Comparison of ENCODE assay signal across 21 cellular contexts in genomic region chr4:132759199-132759780, GRCh38.
DNase-seq lines count a peak whose midpoint lies in the region; ATAC-seq, FAIRE-seq and TF ChIP-seq lines count a peak whose summit lies in the region.
"Had no signal": no experiment of that assay in that cellular context is flagged by ENCODE, and none has a peak within 500 bp of the region (broad histone marks: within the 10 kb centered on the region; RNA-seq: fewer than 3 reads in every experiment).

No MANE protein-coding gene starts in this region.

- in situ Hi-C loops in HepG2 (cut with HindIII; ENCODE audit: extremely low pct_ligation_motif_present, low pct_unique_long_range_greater_than_20kb), result no loop called here
- in situ Hi-C loops in IMR-90 (cut with MboI; ENCODE audit: low sequenced_read_pairs), result no loop called here

- H2BK20ac ChIP-seq in IMR-90 (ENCODE audit: low read depth, low read length) (no peak overlapping the region), H1 (ENCODE audit: low read length) (no peak overlapping the region)

- H2BK5ac ChIP-seq in IMR-90 (ENCODE audit: low read depth, low read length, poor library complexity, severe bottlenecking) (no peak overlapping the region), H1 (ENCODE audit: low read depth, low read length) (no peak overlapping the region)

- no peak overlapping the region for H3K4me3 Mint-ChIP-seq in natural killer cell
- H3K4me3 Mint-ChIP-seq: B cell; CD4-positive, alpha-beta T cell; CD8-positive, alpha-beta T cell had no signal

- H3K4me1 Mint-ChIP-seq in natural killer cell, result no peaks in the 10 kb centered on the region
- H3K4me1 Mint-ChIP-seq: B cell had no signal

- no peak overlapping the region for H3K56ac ChIP-seq in IMR-90 (ENCODE audit: extremely low read depth, insufficient read depth, low read length)
- H3K56ac ChIP-seq in H1 (replicated peaks; ENCODE audit: insufficient read length, low read depth, low read length), result no peak overlapping the region

- H3K23ac ChIP-seq in IMR-90 (ENCODE audit: low read depth, low read length) (no peak overlapping the region), H1 (ENCODE audit: insufficient read length) (no peak overlapping the region)

- no peak overlapping the region for H3K9ac ChIP-seq in HepG2 (ENCODE audit: insufficient read depth, low read depth, low read length)
- H3K9ac ChIP-seq in IMR-90 (ENCODE audit: low read depth, low read length), result no peak overlapping the region
- no peak overlapping the region for H3K9ac ChIP-seq in H1 (replicated peaks in 1 of 4; ENCODE audit: extremely low read depth in 1 of 4, low read depth in 3 of 4, low read length in 3 of 4)
- H3K9ac ChIP-seq: BLaER1 treated with 17β-estradiol and CSF1 and Interleukin-3, amounts not matched to agents 10 nM and 100 nM had no signal

- TF ChIP-seq RAD21 in HepG2 (CRISPR knock-in tag; IDR thresholded peaks at IDR 0.05) (no peak), IMR-90 (IDR thresholded peaks at IDR 0.05; ENCODE audit: low read length) (no peak), H1 (IDR thresholded peaks at IDR 0.05 in 1 of 2, conservative IDR thresholded peaks at IDR 0.05 in 1 of 2; ENCODE audit: low read depth in 2 of 2, low read length in 2 of 2) (no peak)

- H2BK15ac ChIP-seq in IMR-90 (ENCODE audit: low read depth, low read length) (no peak overlapping the region), H1 (ENCODE audit: low read length) (no peak overlapping the region)

- no peak overlapping the region for H2BK12ac ChIP-seq in H1 (ENCODE audit: low read depth, low read length)

- H3K14ac ChIP-seq in IMR-90 (replicated peaks; ENCODE audit: low read depth, low read length) (no peak overlapping the region), H1 (ENCODE audit: insufficient read length) (no peak overlapping the region)

- H4K20me1 ChIP-seq in HepG2 (ENCODE audit: insufficient read depth, low read length) (no peaks in the 10 kb centered on the region), IMR-90 (ENCODE audit: insufficient read depth, low read length) (no peaks in the 10 kb centered on the region), H1 (replicated peaks in 1 of 2; ENCODE audit: control insufficient read depth in 1 of 2, insufficient read depth in 2 of 2, low read length in 2 of 2) (no peaks in the 10 kb centered on the region)
- H4K20me1 ChIP-seq: BLaER1 treated with 17β-estradiol and CSF1 and Interleukin-3, amounts not matched to agents 10 nM and 100 nM had no signal

- H3K18ac ChIP-seq in IMR-90 (ENCODE audit: low read depth, low read length) (no peak overlapping the region), H1 (ENCODE audit: extremely low read depth, low read length) (no peak overlapping the region)

- H2AK5ac ChIP-seq in IMR-90 (ENCODE audit: low read depth, low read length) (no peak overlapping the region), H1 (ENCODE audit: low read depth, low read length) (no peak overlapping the region)

- CTCF ChIA-PET in HepG2 (lab: Yijun Ruan, JAX; ENCODE audit: low intra/inter-chr PET ratio, low total read pairs), result no interaction called here
- CTCF ChIA-PET in IMR-90 (lab: Yijun Ruan, JAX), result no interaction called here
- CTCF ChIA-PET in H1 (lab: Charles Lee; ENCODE audit: partially characterized antibody), result no interaction called here

- TF ChIP-seq CTCF in HepG2 (CRISPR knock-in tag; IDR thresholded peaks at IDR 0.05) (no peak), right lobe of liver (IDR thresholded peaks at IDR 0.05) (no peak), IMR-90 (conservative IDR thresholded peaks at IDR 0.05; ENCODE audit: low read depth, low read length) (no peak), H1 (IDR thresholded peaks at IDR 0.05; ENCODE audit: control extremely low read depth in 1 of 3, insufficient read depth in 1 of 3, low read depth in 1 of 3, low read length in 3 of 3) (no peak), natural killer cell (IDR thresholded peaks at IDR 0.05) (no peak)

- no peaks in the 10 kb centered on the region for H3K27me3 Mint-ChIP-seq in natural killer cell (ENCODE audit: low read depth in 2 of 2)
- H3K27me3 Mint-ChIP-seq: B cell; CD4-positive, alpha-beta T cell had no signal

- dilution Hi-C loops in IMR-90 (cut with HindIII; ENCODE audit: low sequenced_read_pairs, unreplicated experiment), result no loop called here

- H2BK120ac ChIP-seq in IMR-90 (ENCODE audit: low read depth, low read length) (no peak overlapping the region), H1 (replicated peaks; ENCODE audit: low read depth, low read length) (no peak overlapping the region)

- no peak for TF ChIP-seq POLR2A in HepG2 (IDR thresholded peaks at IDR 0.05; ENCODE audit: insufficient read depth in 1 of 2, low read depth in 2 of 2, low read length in 2 of 2)
- TF ChIP-seq POLR2A in right lobe of liver (IDR thresholded peaks at IDR 0.05), result no peak
- TF ChIP-seq POLR2A in IMR-90 (IDR thresholded peaks at IDR 0.05; ENCODE audit: low read depth, low read length), result no peak
- no peak for TF ChIP-seq POLR2A in H1 (IDR thresholded peaks at IDR 0.05; ENCODE audit: control extremely low read depth in 1 of 2, low read depth in 2 of 2, low read length in 2 of 2)
- TF ChIP-seq POLR2A in GM12892 (IDR thresholded peaks at IDR 0.05; ENCODE audit: low read depth, low read length), result no peak

- POLR2A ChIA-PET in HepG2 (lab: Yijun Ruan, JAX) (no interaction called here), IMR-90 (lab: Charles Lee; ENCODE audit: unreplicated experiment) (no interaction called here), H1 (lab: Charles Lee; ENCODE audit: partially characterized antibody) (no interaction called here)

- H4K91ac ChIP-seq in IMR-90 (ENCODE audit: insufficient read depth, low read depth, low read length) (no peak overlapping the region), H1 (replicated peaks; ENCODE audit: insufficient read length, low read length) (no peak overlapping the region)

- no peak overlapping the region for H3K27ac Mint-ChIP-seq in natural killer cell
- H3K27ac Mint-ChIP-seq: B cell; CD4-positive, alpha-beta T cell; CD8-positive, alpha-beta T cell had no signal

- H3K27me3 ChIP-seq in HepG2 (ENCODE audit: control insufficient read depth in 1 of 2, insufficient read depth in 2 of 2, low read length in 2 of 2), result no peaks in the 10 kb centered on the region
- H3K27me3 ChIP-seq in right lobe of liver, result no peaks in the 10 kb centered on the region
- H3K27me3 ChIP-seq in IMR-90 (ENCODE audit: control insufficient read depth, insufficient read depth, low read length), result no peaks in the 10 kb centered on the region
- no peaks in the 10 kb centered on the region for H3K27me3 ChIP-seq in H1 (replicated peaks in 1 of 4; ENCODE audit: control insufficient read depth in 3 of 4, extremely low read depth in 1 of 4, insufficient read depth in 3 of 4, low read length in 3 of 4)
- H3K27me3 ChIP-seq: BLaER1 treated with 17β-estradiol and CSF1 and Interleukin-3, amounts not matched to agents 10 nM and 100 nM had no signal

- H3K27ac ChIP-seq in HepG2 (ENCODE audit: extremely low read length, insufficient read depth, low read length) (no peak overlapping the region), right lobe of liver (no peak overlapping the region), IMR-90 (ENCODE audit: insufficient read depth, low read length) (no peak overlapping the region), H1 (ENCODE audit: low read depth, low read length) (no peak overlapping the region)
- H3K27ac ChIP-seq: BLaER1 treated with 17β-estradiol and CSF1 and Interleukin-3, amounts not matched to agents 10 nM and 100 nM; C4-2B had no signal

- TF ChIP-seq EP300 in HepG2 (IDR thresholded peaks at IDR 0.05; ENCODE audit: low read depth in 2 of 2, low read length in 2 of 2) (no peak), HepG2 (CRISPR knock-in tag; IDR thresholded peaks at IDR 0.05; ENCODE audit: borderline replicate concordance) (no peak), H1 (IDR thresholded peaks at IDR 0.05; ENCODE audit: borderline replicate concordance in 1 of 2, low read depth in 2 of 2, low read length in 2 of 2) (no peak)

- H3K79me1 ChIP-seq in IMR-90 (ENCODE audit: low read depth in 1 of 2, low read length in 2 of 2) (no peaks in the 10 kb centered on the region), H1 (ENCODE audit: low read depth, low read length) (no peaks in the 10 kb centered on the region)

- H3K9me3 ChIP-seq in HepG2 (ENCODE audit: low read length) (no peaks in the 10 kb centered on the region), right lobe of liver (no peaks in the 10 kb centered on the region), IMR-90 (ENCODE audit: control insufficient read depth, insufficient read depth, low read length) (peaks cover 6% of the 10 kb centered on the region; the same call in 1 of the 2 replicates), H1 (ENCODE audit: insufficient read depth in 2 of 2, low read depth in 1 of 2, low read length in 1 of 2) (no peaks in the 10 kb centered on the region)
- H3K9me3 ChIP-seq: BLaER1 treated with 17β-estradiol and CSF1 and Interleukin-3, amounts not matched to agents 10 nM and 100 nM; Caco-2 had no signal

- H3K9me1 ChIP-seq in IMR-90 (ENCODE audit: insufficient read depth, low read length), result no peaks in the 10 kb centered on the region

- H2AK9ac ChIP-seq in IMR-90 (replicated peaks; ENCODE audit: low read depth, low read length, poor library complexity), result no peak overlapping the region

- H4K5ac ChIP-seq in IMR-90 (ENCODE audit: low read depth, low read length) (no peak overlapping the region), H1 (ENCODE audit: insufficient read length, low read depth, low read length) (no peak overlapping the region)

- DNase-seq in HepG2 (ENCODE audit: low spot score) (no peak), right lobe of liver (no peak), IMR-90 (no peak), H1 (ENCODE audit: low read depth in 1 of 2, low spot score in 2 of 2) (no peak), natural killer cell (no peak), GM12892 (ENCODE audit: insufficient read length) (no peak)
- DNase-seq: 8988T; AML-193; Caco-2; Calu3; CD4-positive, alpha-beta T cell; CD8-positive, alpha-beta T cell; DMS79 treated with DMSO at 0.1 percent for 48 hours; GF-D8 had no signal

- no peaks in the 10 kb centered on the region for H3K36me3 Mint-ChIP-seq in natural killer cell
- H3K36me3 Mint-ChIP-seq: CD8-positive, alpha-beta T cell had no signal

- intact Hi-C loops in HepG2 (cut with micrococcal nuclease; ENCODE audit: unreplicated experiment), result no loop called here
- intact Hi-C loops in right lobe of liver (cut with DNase I), result no loop called here
- intact Hi-C loops in IMR-90 (cut with micrococcal nuclease), result no loop called here
- intact Hi-C loops in natural killer cell (cut with micrococcal nuclease), result no loop called here

- H3K4me3 ChIP-seq in HepG2 (replicated peaks in 1 of 3; ENCODE audit: insufficient read depth in 1 of 3, low read depth in 2 of 3, low read length in 3 of 3) (no peak overlapping the region), right lobe of liver (no peak overlapping the region), IMR-90 (ENCODE audit: insufficient read depth, low read depth, low read length) (no peak overlapping the region), H1 (ENCODE audit: extremely low read depth in 1 of 4, insufficient read depth in 2 of 4, low read depth in 3 of 4, low read length in 4 of 4) (no peak overlapping the region)
- H3K4me3 ChIP-seq: BLaER1 treated with 17β-estradiol and CSF1 and Interleukin-3, amounts not matched to agents 10 nM and 100 nM had no signal

- BruUV-seq in HepG2 (replicated peaks; lab: Mats Ljungman, UMichigan) (no TSS peak), IMR-90 (replicated peaks; lab: Mats Ljungman, UMichigan) (no TSS peak)

- no peak overlapping the region for H3K4ac ChIP-seq in IMR-90 (ENCODE audit: low read depth, low read length)
- H3K4ac ChIP-seq in H1 (replicated peaks; ENCODE audit: insufficient read length, low read depth, low read length), result no peak overlapping the region

- H3K9me3 Mint-ChIP-seq in natural killer cell, result peaks cover 6 to 7% of the 10 kb centered on the region in 2 donors
- H3K9me3 Mint-ChIP-seq: CD4-positive, alpha-beta T cell had no signal

- ATAC-seq in HepG2 (no peak), right lobe of liver (no peak), IMR-90 (ENCODE audit: low read depth) (no peak), HG02852 (IDR thresholded peaks at IDR 0.05; ENCODE audit: unreplicated experiment) (no peak), natural killer cell (no peak)
- ATAC-seq: CD8-positive, alpha-beta T cell had no signal

- H3K79me2 ChIP-seq in HepG2 (ENCODE audit: insufficient read depth, low read length) (no peaks in the 10 kb centered on the region), H1 (ENCODE audit: control insufficient read depth in 1 of 2, insufficient read depth in 2 of 2, low read length in 2 of 2) (no peaks in the 10 kb centered on the region)

- no peaks in the 10 kb centered on the region for H3K4me1 ChIP-seq in HepG2 (ENCODE audit: insufficient read depth, low read length)
- H3K4me1 ChIP-seq in right lobe of liver, result no peaks in the 10 kb centered on the region
- no peaks in the 10 kb centered on the region for H3K4me1 ChIP-seq in IMR-90 (ENCODE audit: control insufficient read depth, insufficient read depth, low read length)
- no peaks in the 10 kb centered on the region for H3K4me1 ChIP-seq in H1 (replicated peaks in 1 of 4; ENCODE audit: control insufficient read depth in 3 of 4, insufficient read depth in 4 of 4, low read length in 3 of 4)
- H3K4me1 ChIP-seq: BLaER1 treated with 17β-estradiol and CSF1 and Interleukin-3, amounts not matched to agents 10 nM and 100 nM; Caco-2 had no signal

- H3K23me2 ChIP-seq in H1 (ENCODE audit: low read depth, low read length), result no peaks in the 10 kb centered on the region

- no peak overlapping the region for H3K4me2 ChIP-seq in HepG2 (ENCODE audit: low read depth, low read length)
- no peak overlapping the region for H3K4me2 ChIP-seq in IMR-90 (ENCODE audit: low read depth, low read length)
- H3K4me2 ChIP-seq in H1 (ENCODE audit: insufficient read depth in 1 of 2, low read depth in 2 of 2, low read length in 2 of 2), result no peak overlapping the region
- H3K4me2 ChIP-seq: BLaER1 treated with 17β-estradiol and CSF1 and Interleukin-3, amounts not matched to agents 10 nM and 100 nM had no signal

- H3K36me3 ChIP-seq in HepG2 (replicated peaks in 1 of 2; ENCODE audit: control insufficient read depth in 1 of 2, insufficient read depth in 2 of 2, low read length in 2 of 2), result no peaks in the 10 kb centered on the region
- H3K36me3 ChIP-seq in right lobe of liver, result no peaks in the 10 kb centered on the region
- H3K36me3 ChIP-seq in IMR-90 (ENCODE audit: control insufficient read depth, insufficient read depth, low read length), result no peaks in the 10 kb centered on the region
- no peaks in the 10 kb centered on the region for H3K36me3 ChIP-seq in H1 (ENCODE audit: control insufficient read depth in 2 of 4, insufficient read depth in 4 of 4, low read length in 3 of 4)
- H3K36me3 ChIP-seq: BLaER1 treated with 17β-estradiol and CSF1 and Interleukin-3, amounts not matched to agents 10 nM and 100 nM had no signal

- H4K8ac ChIP-seq in IMR-90 (ENCODE audit: low read depth in 2 of 2, low read length in 2 of 2), result no peak overlapping the region
- no peak overlapping the region for H4K8ac ChIP-seq in H1 (ENCODE audit: extremely low read depth, insufficient read depth, low read length)

- FAIRE-seq in HepG2 (lab: Jason Lieb, UNC) (no peak), H1 (lab: Jason Lieb, UNC) (no peak), GM12892 (lab: Jason Lieb, UNC) (no peak)
- FAIRE-seq: D721Med, GM12891, GM18507 had no signal

- H2AFZ ChIP-seq in HepG2 (ENCODE audit: low read length) (no peak overlapping the region), IMR-90 (replicated peaks; ENCODE audit: low read length, poor library complexity) (no peak overlapping the region), H1 (ENCODE audit: low read length) (no peak overlapping the region)

Comparison
In these comparisons a context has a peak if more than half of its experiments do, and no peak if none do; other contexts are left out.
1. Of the 41 proteins assayed by ChIP-seq in both HepG2 and H1: peak only in HepG2: none; only in H1: none; in both: MAFK; in neither: 40.